In the genomic region with DNA sequence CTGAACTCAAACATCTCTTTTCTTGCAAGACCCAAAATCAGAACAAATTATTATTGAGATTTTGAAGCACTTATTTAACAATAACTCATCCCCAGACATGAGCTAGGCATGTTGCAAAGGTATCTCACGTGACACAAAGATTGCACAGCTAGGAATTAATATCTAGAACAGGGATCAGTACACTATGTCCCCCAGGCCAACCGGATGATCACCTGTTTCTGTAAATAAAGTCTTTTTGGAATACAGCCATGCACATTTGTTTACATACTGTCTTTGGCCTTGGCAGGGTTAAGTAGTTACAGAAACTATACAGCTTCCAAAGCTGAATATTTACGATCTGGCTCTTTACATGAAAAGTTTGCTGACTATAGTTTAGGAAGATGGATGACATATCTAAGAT, we compare ENCODE assay signal across 1 cellular context.
TF ChIP-seq lines count a peak whose summit lies in the region.

No MANE protein-coding gene starts in this region.

TF ChIP-seq in HepG2, 621 proteins besides CTCF, POLR2A, EP300 and RAD21 (continued from another document):
- TF ChIP-seq, protein P1, sequence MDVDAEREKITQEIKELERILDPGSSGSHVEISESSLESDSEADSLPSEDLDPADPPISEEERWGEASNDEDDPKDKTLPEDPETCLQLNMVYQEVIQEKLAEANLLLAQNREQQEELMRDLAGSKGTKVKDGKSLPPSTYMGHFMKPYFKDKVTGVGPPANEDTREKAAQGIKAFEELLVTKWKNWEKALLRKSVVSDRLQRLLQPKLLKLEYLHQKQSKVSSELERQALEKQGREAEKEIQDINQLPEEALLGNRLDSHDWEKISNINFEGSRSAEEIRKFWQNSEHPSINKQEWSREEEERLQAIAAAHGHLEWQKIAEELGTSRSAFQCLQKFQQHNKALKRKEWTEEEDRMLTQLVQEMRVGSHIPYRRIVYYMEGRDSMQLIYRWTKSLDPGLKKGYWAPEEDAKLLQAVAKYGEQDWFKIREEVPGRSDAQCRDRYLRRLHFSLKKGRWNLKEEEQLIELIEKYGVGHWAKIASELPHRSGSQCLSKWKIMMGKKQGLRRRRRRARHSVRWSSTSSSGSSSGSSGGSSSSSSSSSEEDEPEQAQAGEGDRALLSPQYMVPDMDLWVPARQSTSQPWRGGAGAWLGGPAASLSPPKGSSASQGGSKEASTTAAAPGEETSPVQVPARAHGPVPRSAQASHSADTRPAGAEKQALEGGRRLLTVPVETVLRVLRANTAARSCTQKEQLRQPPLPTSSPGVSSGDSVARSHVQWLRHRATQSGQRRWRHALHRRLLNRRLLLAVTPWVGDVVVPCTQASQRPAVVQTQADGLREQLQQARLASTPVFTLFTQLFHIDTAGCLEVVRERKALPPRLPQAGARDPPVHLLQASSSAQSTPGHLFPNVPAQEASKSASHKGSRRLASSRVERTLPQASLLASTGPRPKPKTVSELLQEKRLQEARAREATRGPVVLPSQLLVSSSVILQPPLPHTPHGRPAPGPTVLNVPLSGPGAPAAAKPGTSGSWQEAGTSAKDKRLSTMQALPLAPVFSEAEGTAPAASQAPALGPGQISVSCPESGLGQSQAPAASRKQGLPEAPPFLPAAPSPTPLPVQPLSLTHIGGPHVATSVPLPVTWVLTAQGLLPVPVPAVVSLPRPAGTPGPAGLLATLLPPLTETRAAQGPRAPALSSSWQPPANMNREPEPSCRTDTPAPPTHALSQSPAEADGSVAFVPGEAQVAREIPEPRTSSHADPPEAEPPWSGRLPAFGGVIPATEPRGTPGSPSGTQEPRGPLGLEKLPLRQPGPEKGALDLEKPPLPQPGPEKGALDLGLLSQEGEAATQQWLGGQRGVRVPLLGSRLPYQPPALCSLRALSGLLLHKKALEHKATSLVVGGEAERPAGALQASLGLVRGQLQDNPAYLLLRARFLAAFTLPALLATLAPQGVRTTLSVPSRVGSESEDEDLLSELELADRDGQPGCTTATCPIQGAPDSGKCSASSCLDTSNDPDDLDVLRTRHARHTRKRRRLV (CRISPR knock-in tag; IDR thresholded peaks at IDR 0.05) = no peak
- TF ChIP-seq SAP130 (CRISPR knock-in tag; IDR thresholded peaks at IDR 0.05; ENCODE audit: low read depth) (0 out of 2 replicates have a peak, but pooled peaks have one; percentile 22), ETV5 (CRISPR knock-in tag; IDR thresholded peaks at IDR 0.05; ENCODE audit: borderline replicate concordance) (peak; percentile 79; the same call in 1 of the 2 replicates), HNF4A (CRISPR knock-in tag; IDR thresholded peaks at IDR 0.05) (peak; percentile 53; the same call in 1 of the 2 replicates)
- TF ChIP-seq, protein P2, sequence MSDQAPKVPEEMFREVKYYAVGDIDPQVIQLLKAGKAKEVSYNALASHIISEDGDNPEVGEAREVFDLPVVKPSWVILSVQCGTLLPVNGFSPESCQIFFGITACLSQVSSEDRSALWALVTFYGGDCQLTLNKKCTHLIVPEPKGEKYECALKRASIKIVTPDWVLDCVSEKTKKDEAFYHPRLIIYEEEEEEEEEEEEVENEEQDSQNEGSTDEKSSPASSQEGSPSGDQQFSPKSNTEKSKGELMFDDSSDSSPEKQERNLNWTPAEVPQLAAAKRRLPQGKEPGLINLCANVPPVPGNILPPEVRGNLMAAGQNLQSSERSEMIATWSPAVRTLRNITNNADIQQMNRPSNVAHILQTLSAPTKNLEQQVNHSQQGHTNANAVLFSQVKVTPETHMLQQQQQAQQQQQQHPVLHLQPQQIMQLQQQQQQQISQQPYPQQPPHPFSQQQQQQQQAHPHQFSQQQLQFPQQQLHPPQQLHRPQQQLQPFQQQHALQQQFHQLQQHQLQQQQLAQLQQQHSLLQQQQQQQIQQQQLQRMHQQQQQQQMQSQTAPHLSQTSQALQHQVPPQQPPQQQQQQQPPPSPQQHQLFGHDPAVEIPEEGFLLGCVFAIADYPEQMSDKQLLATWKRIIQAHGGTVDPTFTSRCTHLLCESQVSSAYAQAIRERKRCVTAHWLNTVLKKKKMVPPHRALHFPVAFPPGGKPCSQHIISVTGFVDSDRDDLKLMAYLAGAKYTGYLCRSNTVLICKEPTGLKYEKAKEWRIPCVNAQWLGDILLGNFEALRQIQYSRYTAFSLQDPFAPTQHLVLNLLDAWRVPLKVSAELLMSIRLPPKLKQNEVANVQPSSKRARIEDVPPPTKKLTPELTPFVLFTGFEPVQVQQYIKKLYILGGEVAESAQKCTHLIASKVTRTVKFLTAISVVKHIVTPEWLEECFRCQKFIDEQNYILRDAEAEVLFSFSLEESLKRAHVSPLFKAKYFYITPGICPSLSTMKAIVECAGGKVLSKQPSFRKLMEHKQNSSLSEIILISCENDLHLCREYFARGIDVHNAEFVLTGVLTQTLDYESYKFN (CRISPR knock-in tag; conservative IDR thresholded peaks at IDR 0.05) = peak; percentile 55
